8 cellular contexts compared by ENCODE assay signal in the genomic region with DNA sequence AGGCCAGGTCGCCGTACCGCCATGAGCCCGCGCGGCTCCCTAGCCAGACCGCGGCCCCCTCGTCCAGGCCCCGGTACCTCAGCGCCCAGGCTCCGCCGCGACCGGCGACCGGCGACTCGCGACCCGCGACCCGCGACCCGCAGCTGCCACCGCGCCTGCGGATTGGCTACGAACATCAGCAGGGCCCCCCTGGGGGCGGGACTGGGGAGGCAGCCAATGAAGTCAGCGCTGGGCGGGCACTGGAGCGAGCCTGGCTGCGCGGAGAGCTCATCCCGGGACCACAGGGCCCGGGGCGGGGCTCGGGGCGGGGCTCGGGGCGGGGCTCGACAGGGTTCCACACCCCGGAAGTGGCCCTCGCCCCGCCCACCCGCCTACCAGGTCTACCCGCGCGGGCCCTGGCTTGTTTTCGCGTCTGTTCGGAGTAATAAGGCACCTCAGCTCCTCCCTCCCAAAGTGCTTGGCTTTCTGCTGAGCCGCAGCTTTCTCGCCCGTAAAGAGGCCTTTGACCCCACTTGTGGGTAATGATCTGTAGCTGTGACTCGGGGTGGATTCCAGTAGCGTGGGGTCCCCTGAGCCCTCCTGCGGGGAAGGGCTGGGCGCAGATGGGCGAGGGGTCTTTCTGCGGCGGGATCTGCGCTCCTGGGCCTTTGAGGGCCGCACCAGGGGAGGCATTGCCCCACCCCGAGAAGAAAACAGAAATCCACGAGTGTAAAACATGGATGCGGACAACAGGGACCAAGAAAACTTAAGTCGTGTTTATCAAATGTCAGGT. TPM values are rescaled to one million over a fixed set of nuclear protein-coding genes. Genes with fewer than 3 reads are reported as not detected.
DNase-seq lines count a peak whose midpoint lies in the region; ATAC-seq and TF ChIP-seq lines count a peak whose summit lies in the region.

Gene LYSMD4 (minus strand): TSS at position 170 of the 772 bp plus-strand sequence. CDS start 1,438 bp downstream, outside the sequence.

- ATAC-seq in GM21717 (IDR thresholded peaks at IDR 0.05; ENCODE audit: unreplicated experiment), result peak; percentile 98

- no peak for TF ChIP-seq RAD21 in Ishikawa (IDR thresholded peaks at IDR 0.05; ENCODE audit: low read depth)

- DNase-seq in DMS53 (lab: John Stamatoyannopoulos, UW) (peak; percentile 95), OCI-M1 (lab: John Stamatoyannopoulos, UW) (peak; percentile 96), activated T-cell treated with anti-CD3 and anti-CD28 coated beads for 24 hours (ENCODE audit: low read depth) (peak; percentile 97), epithelial cell of prostate (ENCODE audit: low read depth, low spot score) (peak; percentile 53), mucosa of gallbladder (ENCODE audit: low spot score) (peak; percentile 98)
- DNase-seq in stimulated activated CD8-positive, alpha-beta memory T cell treated with anti-CD3 and anti-CD28 coated beads, Interleukin-4, amount 100 ng/mL, for 1 hour (ENCODE audit: low read depth in 2 of 2, low spot score in 1 of 2), result peak; percentile 98 to 99

- H3K27ac ChIP-seq in epithelial cell of prostate, result peak within 1 kb of the TSS; percentile 50

- no peak; the same call in 1 of the 2 replicates for TF ChIP-seq EP300 in Ishikawa (IDR thresholded peaks at IDR 0.05; ENCODE audit: borderline replicate concordance)

TF ChIP-seq in Ishikawa, 13 proteins besides CTCF, POLR2A, EP300 and RAD21:
- TF ChIP-seq USF1 (IDR thresholded peaks at IDR 0.05), result peak; percentile 18; the same call in 1 of the 2 replicates
- TF ChIP-seq FOXM1 (IDR thresholded peaks at IDR 0.05; ENCODE audit: borderline replicate concordance, low read depth), result no peak
- no peak for TF ChIP-seq YY1 (IDR thresholded peaks at IDR 0.05; ENCODE audit: low read depth)
- TF ChIP-seq EGR1 (IDR thresholded peaks at IDR 0.05), result no peak
- TF ChIP-seq, protein P1, sequence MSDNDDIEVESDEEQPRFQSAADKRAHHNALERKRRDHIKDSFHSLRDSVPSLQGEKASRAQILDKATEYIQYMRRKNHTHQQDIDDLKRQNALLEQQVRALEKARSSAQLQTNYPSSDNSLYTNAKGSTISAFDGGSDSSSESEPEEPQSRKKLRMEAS (IDR thresholded peaks at IDR 0.05), result 0 out of 2 replicates have a peak, but pooled peaks have one; percentile 7
- no peak for TF ChIP-seq CEBPB (IDR thresholded peaks at IDR 0.05)
- TF ChIP-seq TAF1 (IDR thresholded peaks at IDR 0.05; ENCODE audit: low read depth), result peak; percentile 46
- no peak; the same call in none of the 2 replicates for TF ChIP-seq ZBTB7A (IDR thresholded peaks at IDR 0.05; ENCODE audit: low read depth)
- no peak for TF ChIP-seq TCF12 (IDR thresholded peaks at IDR 0.05; ENCODE audit: low read depth)
- TF ChIP-seq NFIC (IDR thresholded peaks at IDR 0.05), result no peak
- no peak for TF ChIP-seq CREB1 (IDR thresholded peaks at IDR 0.05; ENCODE audit: low read depth)
TF ChIP-seq in Ishikawa: peak in this region for 3.

RNA-seq across cellular contexts. Expression of gene LYSMD4, which starts in this region (rescaled TPM):
- total RNA-seq in mucosa of gallbladder, result 11.6 TPM

Comparison
In these comparisons a context has a peak if more than half of its experiments do, and no peak if none do; other contexts are left out.
1. Peak in every context shown above with its lines: DNase-seq, ATAC-seq and H3K27ac ChIP-seq.